1 cellular context compared by ENCODE assay signal in the genomic region with DNA sequence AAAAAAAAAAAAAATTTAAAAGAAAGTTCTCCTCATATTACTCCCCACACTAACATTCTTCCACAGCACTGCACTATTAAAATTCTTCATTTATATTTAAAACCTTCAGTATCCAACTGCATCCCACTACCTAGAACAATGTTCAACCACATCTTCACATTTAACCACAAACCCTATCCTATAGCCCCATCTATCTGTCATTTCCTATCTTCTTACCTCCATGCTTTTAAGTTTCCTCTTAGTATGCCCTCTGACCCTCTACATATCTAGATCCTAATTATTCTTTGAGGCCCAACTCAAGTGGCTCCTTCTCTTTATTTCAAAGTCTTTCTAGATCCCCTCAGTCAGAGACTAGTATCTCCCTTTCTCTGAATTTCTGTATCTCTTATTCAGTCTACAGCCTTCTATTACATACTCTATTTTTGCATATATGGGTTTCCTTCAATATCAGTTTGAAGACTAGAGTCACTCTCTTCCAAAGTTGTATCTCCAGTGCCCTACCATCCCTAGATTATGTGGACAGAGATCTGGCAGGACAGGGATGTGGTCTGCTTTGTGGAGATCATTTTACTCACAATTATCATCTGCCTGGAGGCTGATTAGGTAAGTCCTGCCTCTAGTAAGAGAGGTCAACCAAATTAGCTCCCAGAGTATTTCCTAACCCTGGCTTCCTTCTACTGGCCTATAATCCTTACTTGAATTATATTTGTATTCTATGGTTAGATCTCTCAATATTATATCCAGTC.
TF ChIP-seq lines count a peak whose summit lies in the region.

No MANE protein-coding gene starts in this region.

TF ChIP-seq in GM12878, 131 proteins besides CTCF, POLR2A, EP300 and RAD21:
- TF ChIP-seq IRF4 (IDR thresholded peaks at IDR 0.05; ENCODE audit: low read depth, low read length), result no peak
- TF ChIP-seq RUNX3 (IDR thresholded peaks at IDR 0.05; ENCODE audit: low read length), result peak; percentile 87
- TF ChIP-seq BCL11A (IDR thresholded peaks at IDR 0.05; ENCODE audit: low read depth, low read length), result no peak
- TF ChIP-seq POU2F2 (IDR thresholded peaks at IDR 0.05; ENCODE audit: borderline replicate concordance, low read depth, low read length), result no peak
- no peak for TF ChIP-seq JUND (IDR thresholded peaks at IDR 0.05; ENCODE audit: low read depth, low read length)
- no peak for TF ChIP-seq RELA (IDR thresholded peaks at IDR 0.05; ENCODE audit: borderline replicate concordance, partially characterized antibody)
- no peak for TF ChIP-seq YBX1 (IDR thresholded peaks at IDR 0.05)
- no peak for TF ChIP-seq HDGF (IDR thresholded peaks at IDR 0.05)
- TF ChIP-seq PAX5 (IDR thresholded peaks at IDR 0.05; ENCODE audit: borderline replicate concordance, low read depth, low read length), result no peak
- no peak for TF ChIP-seq SMAD5 (IDR thresholded peaks at IDR 0.05; ENCODE audit: low read depth)
- TF ChIP-seq CBFB (IDR thresholded peaks at IDR 0.05; ENCODE audit: low read depth), result peak; percentile 58; the same call in 1 of the 2 replicates
- TF ChIP-seq ESRRA (IDR thresholded peaks at IDR 0.05; ENCODE audit: low read length), result no peak
- peak; percentile 30; the same call in 1 of the 2 replicates for TF ChIP-seq NR2F1 (conservative IDR thresholded peaks at IDR 0.05)
- 0 out of 2 replicates have a peak, but pooled peaks have one; percentile 12 for TF ChIP-seq RAD51 (IDR thresholded peaks at IDR 0.05)
- peak; percentile 38; the same call in 1 of the 2 replicates for TF ChIP-seq NBN (IDR thresholded peaks at IDR 0.05)
- TF ChIP-seq STAT3 (IDR thresholded peaks at IDR 0.05; ENCODE audit: low read depth, low read length), result no peak
- no peak for TF ChIP-seq EZH2 (IDR thresholded peaks at IDR 0.05; ENCODE audit: borderline replicate concordance, control insufficient read depth, low read depth, low read length)
- no peak for TF ChIP-seq EGR1 (IDR thresholded peaks at IDR 0.05; ENCODE audit: borderline replicate concordance in 1 of 2, low read depth in 2 of 2, low read length in 2 of 2)
- TF ChIP-seq NR2C1 (IDR thresholded peaks at IDR 0.05), result 0 out of 2 replicates have a peak, but pooled peaks have one; percentile 25
- no peak for TF ChIP-seq MAX (IDR thresholded peaks at IDR 0.05; ENCODE audit: low read depth, low read length)
- no peak for TF ChIP-seq KAT2A (conservative IDR thresholded peaks at IDR 0.05; ENCODE audit: control insufficient read depth, low read depth, low read length)
- 0 out of 2 replicates have a peak, but pooled peaks have one; percentile 13 for TF ChIP-seq ATF7 (IDR thresholded peaks at IDR 0.05; ENCODE audit: low read depth)
- no peak for TF ChIP-seq ZNF207 (IDR thresholded peaks at IDR 0.05; ENCODE audit: borderline replicate concordance)
- TF ChIP-seq ZNF24 (IDR thresholded peaks at IDR 0.05), result no peak
- TF ChIP-seq FOXM1 (IDR thresholded peaks at IDR 0.05; ENCODE audit: low read depth, low read length), result no peak
- TF ChIP-seq, protein P1, sequence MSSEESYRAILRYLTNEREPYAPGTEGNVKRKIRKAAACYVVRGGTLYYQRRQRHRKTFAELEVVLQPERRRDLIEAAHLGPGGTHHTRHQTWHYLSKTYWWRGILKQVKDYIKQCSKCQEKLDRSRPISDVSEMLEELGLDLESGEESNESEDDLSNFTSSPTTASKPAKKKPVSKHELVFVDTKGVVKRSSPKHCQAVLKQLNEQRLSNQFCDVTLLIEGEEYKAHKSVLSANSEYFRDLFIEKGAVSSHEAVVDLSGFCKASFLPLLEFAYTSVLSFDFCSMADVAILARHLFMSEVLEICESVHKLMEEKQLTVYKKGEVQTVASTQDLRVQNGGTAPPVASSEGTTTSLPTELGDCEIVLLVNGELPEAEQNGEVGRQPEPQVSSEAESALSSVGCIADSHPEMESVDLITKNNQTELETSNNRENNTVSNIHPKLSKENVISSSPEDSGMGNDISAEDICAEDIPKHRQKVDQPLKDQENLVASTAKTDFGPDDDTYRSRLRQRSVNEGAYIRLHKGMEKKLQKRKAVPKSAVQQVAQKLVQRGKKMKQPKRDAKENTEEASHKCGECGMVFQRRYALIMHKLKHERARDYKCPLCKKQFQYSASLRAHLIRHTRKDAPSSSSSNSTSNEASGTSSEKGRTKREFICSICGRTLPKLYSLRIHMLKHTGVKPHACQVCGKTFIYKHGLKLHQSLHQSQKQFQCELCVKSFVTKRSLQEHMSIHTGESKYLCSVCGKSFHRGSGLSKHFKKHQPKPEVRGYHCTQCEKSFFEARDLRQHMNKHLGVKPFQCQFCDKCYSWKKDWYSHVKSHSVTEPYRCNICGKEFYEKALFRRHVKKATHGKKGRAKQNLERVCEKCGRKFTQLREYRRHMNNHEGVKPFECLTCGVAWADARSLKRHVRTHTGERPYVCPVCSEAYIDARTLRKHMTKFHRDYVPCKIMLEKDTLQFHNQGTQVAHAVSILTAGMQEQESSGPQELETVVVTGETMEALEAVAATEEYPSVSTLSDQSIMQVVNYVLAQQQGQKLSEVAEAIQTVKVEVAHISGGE (CRISPR knock-in tag; IDR thresholded peaks at IDR 0.05), result no peak
- no peak for TF ChIP-seq ETV6 (conservative IDR thresholded peaks at IDR 0.05 in 1 of 2, IDR thresholded peaks at IDR 0.05 in 1 of 2; ENCODE audit: borderline replicate concordance in 1 of 2, low read depth in 1 of 2)
- TF ChIP-seq ZBTB40 (IDR thresholded peaks at IDR 0.05; ENCODE audit: borderline replicate concordance), result no peak
- no peak for TF ChIP-seq CBX5 (IDR thresholded peaks at IDR 0.05; ENCODE audit: low read depth)
- TF ChIP-seq ZNF274 (IDR thresholded peaks at IDR 0.05; ENCODE audit: insufficient read depth, insufficient read length), result no peak
- TF ChIP-seq SPI1 (IDR thresholded peaks at IDR 0.05; ENCODE audit: borderline replicate concordance, insufficient read depth, low read depth, low read length), result no peak
- no peak for TF ChIP-seq CHD4 (IDR thresholded peaks at IDR 0.05)
- TF ChIP-seq, protein P2, sequence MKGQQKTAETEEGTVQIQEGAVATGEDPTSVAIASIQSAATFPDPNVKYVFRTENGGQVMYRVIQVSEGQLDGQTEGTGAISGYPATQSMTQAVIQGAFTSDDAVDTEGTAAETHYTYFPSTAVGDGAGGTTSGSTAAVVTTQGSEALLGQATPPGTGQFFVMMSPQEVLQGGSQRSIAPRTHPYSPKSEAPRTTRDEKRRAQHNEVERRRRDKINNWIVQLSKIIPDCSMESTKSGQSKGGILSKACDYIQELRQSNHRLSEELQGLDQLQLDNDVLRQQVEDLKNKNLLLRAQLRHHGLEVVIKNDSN (IDR thresholded peaks at IDR 0.05; ENCODE audit: borderline replicate concordance, extremely low read length, insufficient read depth, low read depth, low read length), result no peak
- TF ChIP-seq, protein P3, sequence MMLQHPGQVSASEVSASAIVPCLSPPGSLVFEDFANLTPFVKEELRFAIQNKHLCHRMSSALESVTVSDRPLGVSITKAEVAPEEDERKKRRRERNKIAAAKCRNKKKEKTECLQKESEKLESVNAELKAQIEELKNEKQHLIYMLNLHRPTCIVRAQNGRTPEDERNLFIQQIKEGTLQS (IDR thresholded peaks at IDR 0.05; ENCODE audit: borderline replicate concordance, extremely low read depth, low read depth, low read length), result no peak
- TF ChIP-seq MLLT1 (IDR thresholded peaks at IDR 0.05), result peak; percentile 71; the same call in 1 of the 2 replicates
